10 cellular contexts compared by ENCODE assay signal in genomic region chr6:71044753-71045152, GRCh38.
"Had no signal": no experiment of that assay in that cellular context is flagged by ENCODE, and none has a peak within 500 bp of the region (broad histone marks: within the 10 kb centered on the region; RNA-seq: fewer than 3 reads in every experiment).

No MANE protein-coding gene starts in this region.

- DNase-seq: GM23248, GOT3, H7, H9, HCEC 1CT, HFFc6 had no signal

- H3K9me3 ChIP-seq: HAP-1 had no signal

- ATAC-seq: GM23338 had no signal

- H3K4me2 ChIP-seq: GM23338 had no signal

- H2AFZ ChIP-seq: GM23248 had no signal

- H3K4me1 ChIP-seq: HAP-1 had no signal

- FAIRE-seq: H1, H54 had no signal

- H3K4me3 ChIP-seq: GM23248, GM23338, HAP-1 had no signal

- H3K9ac ChIP-seq: GM23248 had no signal

- H3K27ac ChIP-seq: GM23248 had no signal

- H3K36me3 ChIP-seq: HAP-1 had no signal
